Comparison of ENCODE assay signal across 8 cellular contexts in genomic region chr5:138752951-138753793, GRCh38. TPM values are rescaled to one million over a fixed set of nuclear protein-coding genes. Genes with fewer than 3 reads are reported as not detected.
DNase-seq lines count a peak whose midpoint lies in the region; ATAC-seq, FAIRE-seq and TF ChIP-seq lines count a peak whose summit lies in the region.

Gene CTNNA1 (plus strand): TSS chr5:138753425. CDS start chr5:138781925, 28,500 bp downstream.

- FAIRE-seq in keratinocyte (lab: Jason Lieb, UNC) = no peak

- no peak within 1 kb of the TSS for H4K5ac ChIP-seq in H9 (ENCODE audit: insufficient read length, low read depth, low read length)

- H3K4me2 ChIP-seq in H9 (ENCODE audit: insufficient read depth, insufficient read length, low read length) (peak within 1 kb of the TSS; percentile 80), keratinocyte (ENCODE audit: control insufficient read depth, extremely low read depth, insufficient read depth, low read depth, low read length) (peak within 1 kb of the TSS; percentile 90)

- H2BK120ac ChIP-seq in H9 (ENCODE audit: low read depth, low read length, poor library complexity, severe bottlenecking) = peak within 1 kb of the TSS; percentile 1

- peaks cover 9 to 26% of the 10 kb centered on the region in 2 experiments for H3K36me3 ChIP-seq in keratinocyte (ENCODE audit: control insufficient read depth in 2 of 2, extremely low read depth in 1 of 2, insufficient read depth in 2 of 2, low read length in 2 of 2)

- POLR2A ChIA-PET in activated B cell treated with CpG ODN at 0.5 μM for 24 hours (lab: Charles Lee) = interaction anchor here (0.7 to 3.2 kb wide), 4 partner anchors 11 to 624 kb away, joined by 3 to 12 read pairs (median 6); partner anchors contain the start of gene HSPA9

- H3K4ac ChIP-seq in H9 (ENCODE audit: low read depth, low read length) = no peak within 1 kb of the TSS

- dilution Hi-C loops in keratinocyte (cut with MboI; ENCODE audit: extremely low pct_ligation_motif_present, low sequenced_read_pairs) = no loop called here

- no peak within 1 kb of the TSS for H2BK5ac ChIP-seq in H9 (ENCODE audit: insufficient read length, low read length)

- H2BK15ac ChIP-seq in H9 (ENCODE audit: low read depth, low read length) = no peak within 1 kb of the TSS; the same call in 1 of the 2 replicates

- H3K4me1 ChIP-seq in H9 (ENCODE audit: insufficient read depth, low read length) (no peaks in the 10 kb centered on the region; the same call in 1 of the 2 replicates), keratinocyte (ENCODE audit: control insufficient read depth, extremely low read depth, insufficient read depth, low read length) (peaks cover 20% of the 10 kb centered on the region)

- H3K27me3 ChIP-seq in H9 (ENCODE audit: insufficient read depth, low read length) = no peaks in the 10 kb centered on the region
- no peaks in the 10 kb centered on the region for H3K27me3 ChIP-seq in keratinocyte (ENCODE audit: control insufficient read depth, extremely low read depth, insufficient read depth, low read length)

- H3K27me3 Mint-ChIP-seq in H9 (ENCODE audit: low read depth) (no peaks in the 10 kb centered on the region), activated B cell treated with CpG ODN at 0.5 μM for 24 hours (no peaks in the 10 kb centered on the region)

- H3K9me1 ChIP-seq in keratinocyte (ENCODE audit: control insufficient read depth, extremely low read depth, insufficient read depth, low read length) = peaks cover 4% of the 10 kb centered on the region

- H3K9me3 Mint-ChIP-seq in H9 = peaks cover 17% of the 10 kb centered on the region in 2 experiments
- H3K9me3 Mint-ChIP-seq in activated B cell treated with CpG ODN at 0.5 μM for 24 hours = peaks cover 4% of the 10 kb centered on the region

- H2BK20ac ChIP-seq in H9 (ENCODE audit: low read depth, low read length, poor library complexity, severe bottlenecking) = no peak within 1 kb of the TSS

- no peak within 1 kb of the TSS for H2BK12ac ChIP-seq in H9 (ENCODE audit: insufficient read length, low read depth, low read length)

- H4K20me1 ChIP-seq in H9 (ENCODE audit: control insufficient read depth, insufficient read depth, insufficient read length) (no peaks in the 10 kb centered on the region), keratinocyte (ENCODE audit: control insufficient read depth, extremely low read depth, insufficient read depth, low read length) (peaks cover 19% of the 10 kb centered on the region)

- H3K9ac ChIP-seq in H9 (ENCODE audit: extremely low read depth, insufficient read length, low read length) (peak within 1 kb of the TSS; percentile 79), keratinocyte (ENCODE audit: control insufficient read depth, extremely low read depth, insufficient read depth, low read length) (peak within 1 kb of the TSS; percentile 95)

- H3K79me2 ChIP-seq in H9 (ENCODE audit: insufficient read depth, low read length) (peaks cover 37% of the 10 kb centered on the region), keratinocyte (ENCODE audit: control insufficient read depth, insufficient read depth, low read length) (peaks cover 43% of the 10 kb centered on the region)

- H4K91ac ChIP-seq in H9 (ENCODE audit: insufficient read length, low read depth, low read length) = no peak within 1 kb of the TSS

- DNase-seq in ELR (ENCODE audit: low read depth) = peak; percentile 82
- DNase-seq in H9 = peak; percentile 89
- peak; percentile 12 for DNase-seq in NCI-H1694 treated with DMSO at 0.1 percent for 48 hours (lab: John Stamatoyannopoulos, UW)
- peak; percentile 72 for DNase-seq in activated B cell treated with CpG ODN at 0.5 μM for 24 hours
- DNase-seq in cerebellar cortex (ENCODE audit: low spot score) = peak; percentile 26
- peak; percentile 41 for DNase-seq in keratinocyte (ENCODE audit: low read depth, low spot score)
- DNase-seq in stimulated activated CD4-positive, alpha-beta T cell treated with anti-CD3 and anti-CD28 coated beads, Interleukin-12 subunit alpha, Interleukin-12 subunit beta, amount 100 ng/mL, for 48 hours (ENCODE audit: low read depth in 2 of 3, low spot score in 1 of 3) = peak; percentile 14 to 55 (median 45)

- H2AFZ ChIP-seq in H9 (ENCODE audit: low read length) (no peak within 1 kb of the TSS), keratinocyte (ENCODE audit: control insufficient read depth, low read length) (peak within 1 kb of the TSS; percentile 85)

- H3K9me3 ChIP-seq in H9 (ENCODE audit: control insufficient read depth, low read depth, low read length) (no peaks in the 10 kb centered on the region), keratinocyte (ENCODE audit: control insufficient read depth, low read depth, low read length) (no peaks in the 10 kb centered on the region)

- H3K27ac Mint-ChIP-seq in H9 (peak within 1 kb of the TSS; percentile 95 to 97 (median 96)), activated B cell treated with CpG ODN at 0.5 μM for 24 hours (peak within 1 kb of the TSS; percentile 53)

- ATAC-seq in activated B cell treated with CpG ODN at 0.5 μM for 24 hours (ENCODE audit: low read depth) (peak; percentile 77), GM18873 (IDR thresholded peaks at IDR 0.05; ENCODE audit: low FRiP score, unreplicated experiment) (no peak)

- H3K4me3 Mint-ChIP-seq in H9 (peak within 1 kb of the TSS; percentile 89 to 90), activated B cell treated with CpG ODN at 0.5 μM for 24 hours (peak within 1 kb of the TSS; percentile 82)

- H3K23ac ChIP-seq in H9 (ENCODE audit: insufficient read length, low read depth, low read length) = no peak within 1 kb of the TSS

- H3K18ac ChIP-seq in H9 (ENCODE audit: insufficient read length, low read depth, low read length) = peak within 1 kb of the TSS; percentile 93

- peak within 1 kb of the TSS; percentile 56 to 94 (median 91) for H3K4me3 ChIP-seq in keratinocyte (ENCODE audit: control insufficient read depth in 2 of 3, extremely low read depth in 1 of 3, insufficient read depth in 2 of 3, low read depth in 1 of 3, low read length in 3 of 3)

- CTCF ChIA-PET in activated B cell treated with CpG ODN at 0.5 μM for 24 hours (lab: Charles Lee) = no interaction called here

- peaks cover 29 to 35% of the 10 kb centered on the region in 2 experiments for H3K4me1 Mint-ChIP-seq in H9
- peaks cover 26% of the 10 kb centered on the region for H3K4me1 Mint-ChIP-seq in activated B cell treated with CpG ODN at 0.5 μM for 24 hours

- intact Hi-C loops in activated B cell treated with CpG ODN at 0.5 μM for 24 hours (cut with micrococcal nuclease) = loop anchor here (1.0 to 10.0 kb wide), 7 partner anchors 11 to 1422 kb away; partner anchors contain the start of genes CDC23, CYSTM1, HNRNPA0 and HSPA9

- H4K8ac ChIP-seq in H9 (replicated peaks; ENCODE audit: insufficient read length, low read depth, low read length) = no peak within 1 kb of the TSS

- H3K23me2 ChIP-seq in H9 (ENCODE audit: insufficient read length, low read depth, low read length, poor library complexity, severe bottlenecking) = peaks cover 11% of the 10 kb centered on the region

- H3K14ac ChIP-seq in H9 (ENCODE audit: insufficient read depth, low read length) = peak within 1 kb of the TSS; percentile 89

- H3K79me1 ChIP-seq in H9 (ENCODE audit: insufficient read depth, low read depth, low read length, poor library complexity, severe bottlenecking) = peaks cover 7% of the 10 kb centered on the region

- peaks cover 34 to 38% (median 35%) of the 10 kb centered on the region in 3 experiments for H3K36me3 Mint-ChIP-seq in H9 (ENCODE audit: insufficient read depth in 1 of 3, low read depth in 3 of 3)
- peaks cover 5% of the 10 kb centered on the region for H3K36me3 Mint-ChIP-seq in activated B cell treated with CpG ODN at 0.5 μM for 24 hours (ENCODE audit: low read depth)

- H3K27ac ChIP-seq in H9 (ENCODE audit: insufficient read length, low read depth, low read length) (peak within 1 kb of the TSS; percentile 25), keratinocyte (ENCODE audit: control insufficient read depth, insufficient read depth, low read length) (peak within 1 kb of the TSS; percentile 93)

- H2AK5ac ChIP-seq in H9 (ENCODE audit: insufficient read length, low read length) = no peak within 1 kb of the TSS

- no peak within 1 kb of the TSS for H3T11ph ChIP-seq in H9 (ENCODE audit: low read length)

- WGBS in H9 (ENCODE audit: extremely low coverage, insufficient read length, low lambda C conversion rate) = no CpG with 5 or more reads among the region's 102 CpGs

- H3K56ac ChIP-seq in H9 (ENCODE audit: insufficient read length, low read depth, low read length) = no peak within 1 kb of the TSS

- no peak for TF ChIP-seq CTCF in H9 (conservative IDR thresholded peaks at IDR 0.05)
- TF ChIP-seq CTCF in activated B cell treated with CpG ODN at 0.5 μM for 24 hours (IDR thresholded peaks at IDR 0.05) = no peak
- no peak for TF ChIP-seq CTCF in keratinocyte (optimal IDR thresholded peaks at IDR 0.05 in 1 of 3, IDR thresholded peaks at IDR 0.05 in 1 of 3, conservative IDR thresholded peaks at IDR 0.05 in 1 of 3; ENCODE audit: extremely low read depth in 1 of 3, insufficient read depth in 2 of 3, low read length in 3 of 3)

RNA-seq across cellular contexts. Expression of gene CTNNA1, which starts in this region (rescaled TPM):
- total RNA-seq in H9 (2021) (354 and 378 TPM in 2 replicates), activated B cell treated with CpG ODN at 0.5 μM for 24 hours (76.0 and 77.7 TPM in 2 replicates)
- polyA plus RNA-seq in keratinocyte = 95.9 to 175 TPM (median 119 TPM) in 3 replicates
- polyA plus RNA-seq in keratinocyte (2011; ENCODE audit: low read depth) = 715 TPM
- 146 and 162 TPM in 2 replicates for polyA plus RNA-seq in keratinocyte (2011; cell fraction: cytosol; rRNA removed)
- 312 and 363 TPM in 2 replicates for polyA plus RNA-seq in keratinocyte (2011; cell fraction: nucleus; rRNA removed)
- 166 and 236 TPM in 2 replicates for polyA plus RNA-seq in keratinocyte (2012; ENCODE audit: low replicate concordance)
- polyA minus RNA-seq in keratinocyte = 143 to 440 TPM (median 257 TPM) in 3 replicates
- 173 TPM for polyA minus RNA-seq in keratinocyte (2011; cell fraction: cytosol; rRNA and poly(A)+ RNA removed)
- polyA minus RNA-seq in keratinocyte (2011; cell fraction: nucleus; rRNA and poly(A)+ RNA removed) = 215 and 332 TPM in 2 replicates

Comparison
In these comparisons a context has a peak if more than half of its experiments do, and no peak if none do; other contexts are left out.
1. DNase-seq: peak in every context shown above with its lines; median percentile 89 in H9; 82 in ELR; 72 in activated B cell treated with CpG ODN at 0.5 μM for 24 hours; 45 in stimulated activated CD4-positive, alpha-beta T cell treated with anti-CD3 and anti-CD28 coated beads, Interleukin-12 subunit alpha, Interleukin-12 subunit beta, amount 100 ng/mL, for 48 hours; 41 in keratinocyte; 26 in cerebellar cortex; 12 in NCI-H1694 treated with DMSO at 0.1 percent for 48 hours.